In genomic region chr10:31604141-31604540, GRCh38 we compare ENCODE assay signal across 8 cellular contexts.
DNase-seq lines count a peak whose midpoint lies in the region; ATAC-seq, FAIRE-seq and TF ChIP-seq lines count a peak whose summit lies in the region.

No MANE protein-coding gene starts in this region.

- TF ChIP-seq CTCF in endothelial cell of umbilical vein (IDR thresholded peaks at IDR 0.05; ENCODE audit: extremely low read depth in 1 of 2, insufficient read depth in 1 of 2, low read depth in 1 of 2, low read length in 2 of 2) = no peak
- TF ChIP-seq CTCF in progenitor cell of endocrine pancreas (IDR thresholded peaks at IDR 0.05; ENCODE audit: unreplicated experiment) = no peak

- peak overlapping the region; percentile 91 for H2AFZ ChIP-seq in endothelial cell of umbilical vein (ENCODE audit: low read depth, low read length)

- peak overlapping the region; percentile 80 for H3K4me3 Mint-ChIP-seq in progenitor cell of endocrine pancreas (ENCODE audit: low read depth)

- ATAC-seq in GM19463 (IDR thresholded peaks at IDR 0.05; ENCODE audit: unreplicated experiment) (no peak), HG03159 (IDR thresholded peaks at IDR 0.05; ENCODE audit: unreplicated experiment) (no peak), HG03571 (IDR thresholded peaks at IDR 0.05; ENCODE audit: unreplicated experiment) (no peak), HG03108 (IDR thresholded peaks at IDR 0.05; ENCODE audit: unreplicated experiment) (no peak)

- H3K9me3 ChIP-seq in endothelial cell of umbilical vein (replicated peaks; ENCODE audit: control insufficient read depth, insufficient read depth, low read length) = no peaks in the 10 kb centered on the region

- H3K36me3 Mint-ChIP-seq in progenitor cell of endocrine pancreas (ENCODE audit: insufficient read depth) = no peaks in the 10 kb centered on the region

- H3K27ac Mint-ChIP-seq in progenitor cell of endocrine pancreas = no peak overlapping the region

- CTCF ChIA-PET in endothelial cell of umbilical vein (lab: Charles Lee) = interaction anchor here (1.3 kb wide), 2 partner anchors 11 to 166 kb away, joined by 4 to 5 read pairs; no protein-coding TSS in a partner anchor

- no peak overlapping the region for H3K9ac ChIP-seq in endothelial cell of umbilical vein (replicated peaks; ENCODE audit: extremely low read depth, insufficient read depth, low read length)

- dilution Hi-C loops in endothelial cell of umbilical vein (cut with MboI; ENCODE audit: extremely low pct_ligation_motif_present, low sequenced_read_pairs) = no loop called here

- H3K9me3 Mint-ChIP-seq in progenitor cell of endocrine pancreas (ENCODE audit: low read depth) = no peaks in the 10 kb centered on the region

- H3K4me2 ChIP-seq in endothelial cell of umbilical vein (ENCODE audit: insufficient read depth, low read length) = peak overlapping the region; percentile 94

- no peaks in the 10 kb centered on the region for H3K79me2 ChIP-seq in endothelial cell of umbilical vein (ENCODE audit: control insufficient read depth, insufficient read depth, low read length)

- no peak overlapping the region for H3K27ac ChIP-seq in endothelial cell of umbilical vein (ENCODE audit: insufficient read depth, low read depth, low read length)

- DNase-seq in ELF-1 (ENCODE audit: low read depth, low spot score) (peak; percentile 31), NCI-H748 (lab: John Stamatoyannopoulos, UW; ENCODE audit: unreplicated experiment) (peak; percentile 58), endothelial cell of umbilical vein (ENCODE audit: low read depth, low spot score) (no peak), progenitor cell of endocrine pancreas (ENCODE audit: low spot score, unreplicated experiment) (no peak)

- FAIRE-seq in endothelial cell of umbilical vein (lab: Jason Lieb, UNC) = no peak

- peaks cover 23% of the 10 kb centered on the region for H3K27me3 Mint-ChIP-seq in progenitor cell of endocrine pancreas

- no peaks in the 10 kb centered on the region for H3K4me1 Mint-ChIP-seq in progenitor cell of endocrine pancreas (ENCODE audit: low read depth)

- peaks cover 5% of the 10 kb centered on the region for H3K4me1 ChIP-seq in endothelial cell of umbilical vein (ENCODE audit: control insufficient read depth, extremely low read depth, insufficient read depth, low read length)

- BruUV-seq in endothelial cell of umbilical vein (replicated peaks; lab: Mats Ljungman, UMichigan) = no TSS peak

- no peaks in the 10 kb centered on the region for H3K9me1 ChIP-seq in endothelial cell of umbilical vein (replicated peaks; ENCODE audit: control insufficient read depth, extremely low read depth, insufficient read depth, low read length)

- no peak overlapping the region for H3K4me3 ChIP-seq in endothelial cell of umbilical vein (replicated peaks in 1 of 3; ENCODE audit: insufficient read depth in 1 of 3, low read depth in 1 of 3, low read length in 3 of 3)

- TF ChIP-seq POLR2A in endothelial cell of umbilical vein (IDR thresholded peaks at IDR 0.05; ENCODE audit: low read depth, low read length) = no peak

- POLR2A ChIA-PET in endothelial cell of umbilical vein (lab: Charles Lee) = no interaction called here

- H3K36me3 ChIP-seq in endothelial cell of umbilical vein (ENCODE audit: control insufficient read depth in 2 of 2, extremely low read depth in 1 of 2, insufficient read depth in 2 of 2, low read length in 2 of 2) = no peaks in the 10 kb centered on the region

- H3K27me3 ChIP-seq in endothelial cell of umbilical vein (ENCODE audit: control insufficient read depth in 2 of 2, insufficient read depth in 2 of 2, low read length in 2 of 2) = peaks cover 8 to 13% of the 10 kb centered on the region in 2 experiments

- intact Hi-C loops in endothelial cell of umbilical vein (cut with micrococcal nuclease) = loop anchor here (5.0 kb wide), 1 partner anchor 72 kb away; no protein-coding TSS in a partner anchor

- H4K20me1 ChIP-seq in endothelial cell of umbilical vein (replicated peaks; ENCODE audit: control insufficient read depth, extremely low read depth, insufficient read depth, low read length) = no peaks in the 10 kb centered on the region

TF ChIP-seq in endothelial cell of umbilical vein, 7 proteins besides CTCF, POLR2A, EP300 and RAD21:
- TF ChIP-seq MYC (IDR thresholded peaks at IDR 0.05; ENCODE audit: low read depth, low read length) = no peak
- no peak for TF ChIP-seq POLR2AphosphoS5 (IDR thresholded peaks at IDR 0.05; ENCODE audit: insufficient read depth, low read depth, low read length)
- no peak for TF ChIP-seq FOS (IDR thresholded peaks at IDR 0.05; ENCODE audit: borderline replicate concordance, insufficient read depth, low read length)
- TF ChIP-seq, protein P1, sequence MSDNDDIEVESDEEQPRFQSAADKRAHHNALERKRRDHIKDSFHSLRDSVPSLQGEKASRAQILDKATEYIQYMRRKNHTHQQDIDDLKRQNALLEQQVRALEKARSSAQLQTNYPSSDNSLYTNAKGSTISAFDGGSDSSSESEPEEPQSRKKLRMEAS (IDR thresholded peaks at IDR 0.05; ENCODE audit: insufficient read depth, insufficient read length) = no peak
- TF ChIP-seq JUN (IDR thresholded peaks at IDR 0.05; ENCODE audit: borderline replicate concordance, insufficient read depth, insufficient read length, low read depth) = no peak
- TF ChIP-seq EZH2 (IDR thresholded peaks at IDR 0.05; ENCODE audit: borderline replicate concordance, low read depth, low read length, severe bottlenecking) = no peak
- TF ChIP-seq GATA2 (IDR thresholded peaks at IDR 0.05; ENCODE audit: insufficient read depth, insufficient read length, low read depth, low read length) = no peak

Comparison
In these comparisons a context has a peak if more than half of its experiments do, and no peak if none do; other contexts are left out.
1. DNase-seq: peak in ELF-1 (single experiment) and NCI-H748 (single experiment); none in endothelial cell of umbilical vein (single experiment) and progenitor cell of endocrine pancreas (single experiment).